8 cellular contexts compared by ENCODE assay signal in genomic region chr7:149883452-149883861, GRCh38. TPM values are rescaled to one million over a fixed set of nuclear protein-coding genes. Genes with fewer than 3 reads are reported as not detected.
DNase-seq lines count a peak whose midpoint lies in the region; ATAC-seq and TF ChIP-seq lines count a peak whose summit lies in the region.

No MANE protein-coding gene starts in this region.

- peak overlapping the region in 1 of 10 donors; percentile 26 for H3K4me3 Mint-ChIP-seq in naive thymus-derived CD8-positive, alpha-beta T cell

- H3K27me3 ChIP-seq in esophagus squamous epithelium (no peaks in the 10 kb centered on the region), aorta (ENCODE audit: control insufficient read depth in 1 of 2, insufficient read depth in 2 of 2, low read length in 1 of 2) (no peaks in the 10 kb centered on the region)

- intact Hi-C loops in esophagus squamous epithelium (cut with DNase I) (no loop called here), aorta (cut with DNase I) (loop anchor here (10.0 kb wide), 1 partner anchor 391 kb away; no protein-coding TSS in a partner anchor)

- peaks cover 15 to 39% (median 26%) of the 10 kb centered on the region in 4 donors for H3K4me1 Mint-ChIP-seq in naive thymus-derived CD8-positive, alpha-beta T cell

- no peaks in the 10 kb centered on the region for H3K27me3 Mint-ChIP-seq in naive thymus-derived CD8-positive, alpha-beta T cell

- WGBS in esophagus squamous epithelium, 2 donors = 27 to 30% methylated on average over 12 of the region's 12 CpGs
- 11 to 14% methylated on average over 12 of the region's 12 CpGs for WGBS in aorta, 2 donors

- H3K27ac Mint-ChIP-seq in naive thymus-derived CD8-positive, alpha-beta T cell = peak overlapping the region in 8 of 10 donors; percentile 12 to 84 (median 70)

- H3K9me3 Mint-ChIP-seq in naive thymus-derived CD8-positive, alpha-beta T cell = no peaks in the 10 kb centered on the region

- H3K27ac ChIP-seq in esophagus squamous epithelium = peak overlapping the region in 1 of 4 donors; percentile 25
- no peak overlapping the region for H3K27ac ChIP-seq in aorta (ENCODE audit: low read depth in 1 of 2, low read length in 2 of 2)

- POLR2A ChIA-PET in naive thymus-derived CD8-positive, alpha-beta T cell (lab: Charles Lee) = interaction anchor here (0.5 to 3.2 kb wide), 5 partner anchors 9 to 57 kb away, joined by 3 to 24 read pairs (median 4); no protein-coding TSS in a partner anchor

- peaks cover 0 to 46% (median 13%) of the 10 kb centered on the region in 3 donors for H3K36me3 Mint-ChIP-seq in naive thymus-derived CD8-positive, alpha-beta T cell

- H3K4me1 ChIP-seq in esophagus squamous epithelium (peaks cover 0 to 41% (median 7%) of the 10 kb centered on the region in 3 donors), aorta (ENCODE audit: control insufficient read depth in 1 of 2, insufficient read depth in 2 of 2, low read length in 2 of 2) (no peaks in the 10 kb centered on the region)

- peak; percentile 30 to 62 (median 56) for TF ChIP-seq CTCF in esophagus squamous epithelium (IDR thresholded peaks at IDR 0.05)

- DNase-seq in NCI-H524 (lab: John Stamatoyannopoulos, UW) = peak; percentile 34 to 59
- no peak for DNase-seq in NCI-H524 treated with DMSO at 0.1 percent for 48 hours (lab: John Stamatoyannopoulos, UW)
- peak; percentile 47 for DNase-seq in NCI-H2196 treated with DMSO at 0.1 percent for 48 hours (lab: John Stamatoyannopoulos, UW; ENCODE audit: unreplicated experiment)
- peak; percentile 29 to 40 for DNase-seq in activated CD4-positive, alpha-beta T cell treated with anti-CD3 and anti-CD28 coated beads, Interleukin-2, amount 50 U/mL, for 4 hours
- no peak for DNase-seq in esophagus squamous epithelium (lab: John Stamatoyannopoulos, UW)
- peak in 8 of 10 donors; percentile 35 to 80 (median 53) for DNase-seq in naive thymus-derived CD8-positive, alpha-beta T cell
- DNase-seq in aorta = peak; percentile 61 to 88

- ATAC-seq in HG02678 (IDR thresholded peaks at IDR 0.05; ENCODE audit: unreplicated experiment) (peak; percentile 60), aorta (ENCODE audit: low FRiP score) (peak; percentile 83)
- ATAC-seq in naive thymus-derived CD8-positive, alpha-beta T cell = peak; percentile 91 to 94

- H3K9me3 ChIP-seq in esophagus squamous epithelium = no peaks in the 10 kb centered on the region
- H3K9me3 ChIP-seq in aorta (ENCODE audit: control insufficient read depth, low read length) = no peaks in the 10 kb centered on the region

- H3K36me3 ChIP-seq in esophagus squamous epithelium (no peaks in the 10 kb centered on the region), aorta (ENCODE audit: control insufficient read depth in 1 of 2, insufficient read depth in 2 of 2, low read length in 1 of 2) (no peaks in the 10 kb centered on the region)

- no peak overlapping the region for H3K4me3 ChIP-seq in esophagus squamous epithelium
- no peak overlapping the region for H3K4me3 ChIP-seq in aorta (ENCODE audit: low read length in 2 of 2)

- no peak for TF ChIP-seq POLR2A in esophagus squamous epithelium (IDR thresholded peaks at IDR 0.05)

RNA-seq across cellular contexts. Expression of gene ATP6V0E2, which starts 9.7 kb away (rescaled TPM):
- 10 to 100 TPM in 1 of 4 donors, 1 to 10 TPM in 3; 5.1 to 22.9 (median 8.2) TPM for total RNA-seq in esophagus squamous epithelium
- total RNA-seq in naive thymus-derived CD8-positive, alpha-beta T cell = 10 to 100 TPM; 81.7 to 90.5 TPM
- 100 to 1,000 TPM; 209 to 253 (median 246) TPM for polyA plus RNA-seq in naive thymus-derived CD8-positive, alpha-beta T cell
- 10 to 100 TPM; 12.2 to 19.9 TPM for total RNA-seq in aorta
- 10 to 100 TPM; 16.0 to 24.3 TPM for polyA plus RNA-seq in aorta

RNA-seq across cellular contexts. Expression of gene ZNF862, which starts 45.3 kb away (rescaled TPM):
- total RNA-seq in esophagus squamous epithelium (10 to 100 TPM in 2 of 4 donors, 1 to 10 TPM in 2; 7.1 to 13.2 (median 9.9) TPM), aorta (10 to 100 TPM; 15.8 to 30.1 TPM)
- total RNA-seq in naive thymus-derived CD8-positive, alpha-beta T cell = 10 to 100 TPM; 82.9 to 88.4 TPM
- polyA plus RNA-seq in naive thymus-derived CD8-positive, alpha-beta T cell = 10 to 100 TPM in 1 of 3 donors, 1 to 10 TPM in 2; 6.1 to 10.6 (median 9.6) TPM
- 1 to 10 TPM; 2.9 to 8.0 TPM for polyA plus RNA-seq in aorta

Comparison
In these comparisons a context has a peak if more than half of its experiments do, and no peak if none do; other contexts are left out.
1. DNase-seq: peak in NCI-H524 (2 of 2), NCI-H2196 treated with DMSO at 0.1 percent for 48 hours (single experiment), activated CD4-positive, alpha-beta T cell treated with anti-CD3 and anti-CD28 coated beads, Interleukin-2, amount 50 U/mL, for 4 hours (2 of 2), naive thymus-derived CD8-positive, alpha-beta T cell (8 of 10) and aorta (2 of 2); none in NCI-H524 treated with DMSO at 0.1 percent for 48 hours (single experiment) and esophagus squamous epithelium (single experiment).
2. Peak in every context shown above with its lines, with median percentiles within 50 percentile points of each other: ATAC-seq.